ENCODE assay signal across 17 cellular contexts in the genomic region with DNA sequence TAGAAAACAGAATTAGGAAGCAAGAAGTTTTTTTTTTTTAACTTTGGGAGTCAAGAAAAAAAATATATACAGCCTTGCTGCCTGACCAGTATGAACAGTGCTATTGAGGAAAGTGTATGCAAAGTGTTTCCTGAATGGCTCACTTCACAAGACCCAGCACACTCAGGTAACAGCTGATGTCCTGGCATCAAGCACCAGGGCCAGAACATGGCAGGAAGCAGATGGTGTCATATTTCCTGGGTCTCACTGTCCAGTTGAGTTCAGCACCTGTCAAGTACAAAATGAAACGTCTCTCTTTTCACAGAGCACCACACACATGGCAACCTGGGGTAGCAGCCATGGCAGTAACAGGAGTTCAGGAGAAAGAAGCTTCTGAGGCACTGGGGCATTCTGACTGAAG.
DNase-seq lines count a peak whose midpoint lies in the region; ATAC-seq, FAIRE-seq and TF ChIP-seq lines count a peak whose summit lies in the region.
"Had no signal": no experiment of that assay in that cellular context is flagged by ENCODE, and none has a peak within 500 bp of the region (broad histone marks: within the 10 kb centered on the region; RNA-seq: fewer than 3 reads in every experiment).

No MANE protein-coding gene starts in this region.

- no peaks in the 10 kb centered on the region for H3K27me3 ChIP-seq in suprapubic skin

- ATAC-seq in HG02678 (IDR thresholded peaks at IDR 0.05; ENCODE audit: unreplicated experiment): peak; percentile 65
- ATAC-seq in naive thymus-derived CD8-positive, alpha-beta T cell: no peak

- POLR2A ChIA-PET in naive thymus-derived CD8-positive, alpha-beta T cell (lab: Charles Lee): no interaction called here

- TF ChIP-seq CTCF in suprapubic skin (IDR thresholded peaks at IDR 0.05): no peak

- peaks cover 0 to 4% (median 0%) of the 10 kb centered on the region in 9 donors for H3K9me3 Mint-ChIP-seq in naive thymus-derived CD8-positive, alpha-beta T cell

- peak overlapping the region in 1 of 10 donors; percentile 49 for H3K27ac Mint-ChIP-seq in naive thymus-derived CD8-positive, alpha-beta T cell
- H3K27ac Mint-ChIP-seq: activated CD4-positive, alpha-beta memory T cell treated with anti-CD3 and anti-CD28 coated beads, Interleukin-2, amount 10 ng/mL, durations not matched to agents 7 days and 5 days; type B pancreatic cell had no signal

- H3K4me3 ChIP-seq in suprapubic skin: no peak overlapping the region
- H3K4me3 ChIP-seq: lower lobe of right lung had no signal

- peaks cover 3% of the 10 kb centered on the region for H3K4me1 ChIP-seq in suprapubic skin
- H3K4me1 ChIP-seq: lower lobe of right lung had no signal

- no peaks in the 10 kb centered on the region for H3K36me3 ChIP-seq in suprapubic skin
- H3K36me3 ChIP-seq: lower lobe of right lung had no signal

- no peak overlapping the region for H3K27ac ChIP-seq in suprapubic skin
- H3K27ac ChIP-seq: lower lobe of right lung had no signal

- H3K36me3 Mint-ChIP-seq in naive thymus-derived CD8-positive, alpha-beta T cell: peaks cover 0 to 2% (median 0%) of the 10 kb centered on the region in 3 donors
- H3K36me3 Mint-ChIP-seq: type B pancreatic cell had no signal

- peaks cover 0 to 2% (median 0%) of the 10 kb centered on the region in 4 donors for H3K4me1 Mint-ChIP-seq in naive thymus-derived CD8-positive, alpha-beta T cell
- H3K4me1 Mint-ChIP-seq: activated CD4-positive, alpha-beta memory T cell treated with anti-CD3 and anti-CD28 coated beads, Interleukin-2, amount 10 ng/mL, durations not matched to agents 7 days and 5 days had no signal

- TF ChIP-seq EP300 in suprapubic skin (IDR thresholded peaks at IDR 0.05): no peak

- no peaks in the 10 kb centered on the region for H3K27me3 Mint-ChIP-seq in naive thymus-derived CD8-positive, alpha-beta T cell
- H3K27me3 Mint-ChIP-seq: activated CD4-positive, alpha-beta memory T cell treated with anti-CD3 and anti-CD28 coated beads, Interleukin-2, amount 10 ng/mL, durations not matched to agents 7 days and 5 days had no signal

- TF ChIP-seq POLR2A in suprapubic skin (IDR thresholded peaks at IDR 0.05) (no peak), H54 (IDR thresholded peaks at IDR 0.05; ENCODE audit: low read depth, low read length) (no peak)

- no peak for FAIRE-seq in H54 (lab: Jason Lieb, UNC)
- FAIRE-seq: D721Med, HTR-8/SVneo, RCC 7860 had no signal

- no peaks in the 10 kb centered on the region for H3K9me3 ChIP-seq in suprapubic skin
- H3K9me3 ChIP-seq: lower lobe of right lung had no signal

- DNase-seq in NCI-H1417 (lab: John Stamatoyannopoulos, UW) (peak; percentile 15 to 72 (median 15)), NCI-H1417 treated with DMSO at 0.1 percent for 48 hours (lab: John Stamatoyannopoulos, UW) (no peak), NCI-H510A (lab: John Stamatoyannopoulos, UW) (peak; percentile 96), myocyte (ENCODE audit: low read depth) (peak; percentile 7), suprapubic skin (ENCODE audit: low spot score in 2 of 2) (no peak), H54 (ENCODE audit: insufficient read length, low spot score) (no peak)
- DNase-seq in naive thymus-derived CD8-positive, alpha-beta T cell: no peak
- DNase-seq: activated CD4-positive, alpha-beta memory T cell treated with anti-CD3 and anti-CD28 coated beads, Interleukin-2, amount 10 ng/mL, durations not matched to agents 7 days and 5 days; lower lobe of right lung; NCI-H1436 treated with DMSO at 0.1 percent for 48 hours; nucleus accumbens; T-helper 9 cell had no signal

- WGBS in suprapubic skin: 85% methylated on average over 1 of the region's 1 CpG

- no peak overlapping the region for H3K4me3 Mint-ChIP-seq in naive thymus-derived CD8-positive, alpha-beta T cell
- H3K4me3 Mint-ChIP-seq: activated CD4-positive, alpha-beta memory T cell treated with anti-CD3 and anti-CD28 coated beads, Interleukin-2, amount 10 ng/mL, durations not matched to agents 7 days and 5 days; type B pancreatic cell had no signal

Comparison
In these comparisons a context has a peak if more than half of its experiments do, and no peak if none do; other contexts are left out.
1. DNase-seq: peak in NCI-H1417 (3 of 3), NCI-H510A (single experiment) and myocyte (single experiment); none in NCI-H1417 treated with DMSO at 0.1 percent for 48 hours (single experiment), suprapubic skin (0 of 2), H54 (single experiment) and naive thymus-derived CD8-positive, alpha-beta T cell (0 of 10).